Comparison of ENCODE assay signal across 1 cellular context in the genomic region with DNA sequence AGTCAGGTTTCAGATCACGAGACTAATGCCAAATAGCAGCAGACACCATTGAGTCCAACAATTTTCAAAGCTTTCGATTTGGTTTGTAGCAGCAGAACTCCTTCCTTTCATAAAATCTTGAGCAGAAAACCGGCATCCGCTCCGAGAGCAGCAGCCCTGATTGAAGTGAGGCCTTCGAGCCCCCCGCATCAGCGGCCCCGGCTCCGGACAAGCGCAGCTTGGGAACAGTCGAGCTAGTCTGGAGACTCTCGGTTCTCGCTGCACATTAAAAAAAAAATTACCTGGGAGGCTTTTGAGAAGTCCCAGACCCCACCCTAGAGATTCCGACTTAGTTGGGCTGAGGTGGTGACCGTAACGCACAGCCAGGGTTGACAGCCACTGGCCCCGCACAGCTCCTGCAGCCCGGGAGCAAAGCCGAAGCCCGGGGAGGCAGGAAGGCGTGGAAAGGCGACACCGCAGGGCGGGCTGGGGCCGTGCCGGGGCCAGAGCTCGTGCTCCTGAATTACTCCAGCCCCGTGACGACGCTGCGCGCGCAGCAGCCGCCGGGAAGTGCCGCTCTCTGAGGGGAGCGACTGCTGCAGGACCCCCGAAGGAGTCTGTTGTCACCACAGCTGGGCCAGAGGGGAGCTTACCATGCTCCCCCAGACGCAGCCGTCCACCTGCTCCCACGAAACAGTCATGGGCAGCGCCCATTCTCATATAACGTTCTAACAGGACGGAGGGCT.
A peak's percentile ranks its signal among the peaks of the same experiment; 100 is the strongest.
TF ChIP-seq lines count a peak whose summit lies in the region.

No MANE protein-coding gene starts in this region.

TF ChIP-seq in WTC11, 78 proteins besides CTCF, POLR2A, EP300 and RAD21 (continued from another document):
- TF ChIP-seq, protein P1, sequence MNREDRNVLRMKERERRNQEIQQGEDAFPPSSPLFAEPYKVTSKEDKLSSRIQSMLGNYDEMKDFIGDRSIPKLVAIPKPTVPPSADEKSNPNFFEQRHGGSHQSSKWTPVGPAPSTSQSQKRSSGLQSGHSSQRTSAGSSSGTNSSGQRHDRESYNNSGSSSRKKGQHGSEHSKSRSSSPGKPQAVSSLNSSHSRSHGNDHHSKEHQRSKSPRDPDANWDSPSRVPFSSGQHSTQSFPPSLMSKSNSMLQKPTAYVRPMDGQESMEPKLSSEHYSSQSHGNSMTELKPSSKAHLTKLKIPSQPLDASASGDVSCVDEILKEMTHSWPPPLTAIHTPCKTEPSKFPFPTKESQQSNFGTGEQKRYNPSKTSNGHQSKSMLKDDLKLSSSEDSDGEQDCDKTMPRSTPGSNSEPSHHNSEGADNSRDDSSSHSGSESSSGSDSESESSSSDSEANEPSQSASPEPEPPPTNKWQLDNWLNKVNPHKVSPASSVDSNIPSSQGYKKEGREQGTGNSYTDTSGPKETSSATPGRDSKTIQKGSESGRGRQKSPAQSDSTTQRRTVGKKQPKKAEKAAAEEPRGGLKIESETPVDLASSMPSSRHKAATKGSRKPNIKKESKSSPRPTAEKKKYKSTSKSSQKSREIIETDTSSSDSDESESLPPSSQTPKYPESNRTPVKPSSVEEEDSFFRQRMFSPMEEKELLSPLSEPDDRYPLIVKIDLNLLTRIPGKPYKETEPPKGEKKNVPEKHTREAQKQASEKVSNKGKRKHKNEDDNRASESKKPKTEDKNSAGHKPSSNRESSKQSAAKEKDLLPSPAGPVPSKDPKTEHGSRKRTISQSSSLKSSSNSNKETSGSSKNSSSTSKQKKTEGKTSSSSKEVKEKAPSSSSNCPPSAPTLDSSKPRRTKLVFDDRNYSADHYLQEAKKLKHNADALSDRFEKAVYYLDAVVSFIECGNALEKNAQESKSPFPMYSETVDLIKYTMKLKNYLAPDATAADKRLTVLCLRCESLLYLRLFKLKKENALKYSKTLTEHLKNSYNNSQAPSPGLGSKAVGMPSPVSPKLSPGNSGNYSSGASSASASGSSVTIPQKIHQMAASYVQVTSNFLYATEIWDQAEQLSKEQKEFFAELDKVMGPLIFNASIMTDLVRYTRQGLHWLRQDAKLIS (CRISPR knock-in tag; IDR thresholded peaks at IDR 0.05; ENCODE audit: borderline replicate concordance), result no peak
- TF ChIP-seq ZNF671 (CRISPR knock-in tag; IDR thresholded peaks at IDR 0.05) (no peak), FOXK1 (CRISPR knock-in tag; IDR thresholded peaks at IDR 0.05) (peak; percentile 73; the same call in 1 of the 2 replicates), NR3C1 (CRISPR knock-in tag; conservative IDR thresholded peaks at IDR 0.05; ENCODE audit: low read depth) (0 out of 2 replicates have a peak, but pooled peaks have one; percentile 42)
- TF ChIP-seq, protein P2, sequence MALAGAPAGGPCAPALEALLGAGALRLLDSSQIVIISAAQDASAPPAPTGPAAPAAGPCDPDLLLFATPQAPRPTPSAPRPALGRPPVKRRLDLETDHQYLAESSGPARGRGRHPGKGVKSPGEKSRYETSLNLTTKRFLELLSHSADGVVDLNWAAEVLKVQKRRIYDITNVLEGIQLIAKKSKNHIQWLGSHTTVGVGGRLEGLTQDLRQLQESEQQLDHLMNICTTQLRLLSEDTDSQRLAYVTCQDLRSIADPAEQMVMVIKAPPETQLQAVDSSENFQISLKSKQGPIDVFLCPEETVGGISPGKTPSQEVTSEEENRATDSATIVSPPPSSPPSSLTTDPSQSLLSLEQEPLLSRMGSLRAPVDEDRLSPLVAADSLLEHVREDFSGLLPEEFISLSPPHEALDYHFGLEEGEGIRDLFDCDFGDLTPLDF (CRISPR knock-in tag; IDR thresholded peaks at IDR 0.05), result no peak
- TF ChIP-seq, protein P3, sequence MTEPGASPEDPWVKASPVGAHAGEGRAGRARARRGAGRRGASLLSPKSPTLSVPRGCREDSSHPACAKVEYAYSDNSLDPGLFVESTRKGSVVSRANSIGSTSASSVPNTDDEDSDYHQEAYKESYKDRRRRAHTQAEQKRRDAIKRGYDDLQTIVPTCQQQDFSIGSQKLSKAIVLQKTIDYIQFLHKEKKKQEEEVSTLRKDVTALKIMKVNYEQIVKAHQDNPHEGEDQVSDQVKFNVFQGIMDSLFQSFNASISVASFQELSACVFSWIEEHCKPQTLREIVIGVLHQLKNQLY (CRISPR knock-in tag; IDR thresholded peaks at IDR 0.05), result no peak
TF ChIP-seq in WTC11: peak in this region for 23.
